In genomic region chr17:46191332-46192210, GRCh38 we compare ENCODE assay signal across 8 cellular contexts. TPM values are rescaled to one million over a fixed set of nuclear protein-coding genes. Genes with fewer than 3 reads are reported as not detected.
DNase-seq lines count a peak whose midpoint lies in the region; ATAC-seq, FAIRE-seq and TF ChIP-seq lines count a peak whose summit lies in the region.

No MANE protein-coding gene starts in this region.

- intact Hi-C loops in K562 (cut with micrococcal nuclease): loop anchor here (2.0 to 5.0 kb wide), 3 partner anchors 76 to 189 kb away; no protein-coding TSS in a partner anchor

- H3K9me3 ChIP-seq in OCI-LY1 (ENCODE audit: low read length) (no peaks in the 10 kb centered on the region), K562 (replicated peaks; ENCODE audit: control insufficient read depth, insufficient read depth, low read depth, low read length) (no peaks in the 10 kb centered on the region), keratinocyte (ENCODE audit: control insufficient read depth, low read depth, low read length) (no peaks in the 10 kb centered on the region)

- no peak; a peak in 1 of 4 replicates for TF ChIP-seq RAD21 in K562 (CRISPR knock-in tag; conservative IDR thresholded peaks at IDR 0.05 in 1 of 2, IDR thresholded peaks at IDR 0.05 in 1 of 2)

- peak; percentile 45; the same call in 1 of the 2 replicates for TF ChIP-seq POLR2A in K562 (conservative IDR thresholded peaks at IDR 0.05)

- CTCF ChIA-PET in K562 (lab: Yijun Ruan, JAX; ENCODE audit: low intra/inter-chr PET ratio): interaction anchor here (3.4 kb wide), 1 partner anchor 147 kb away, joined by 26 read pairs; no protein-coding TSS in a partner anchor

- H3F3A ChIP-seq in OCI-LY1 (ENCODE audit: insufficient read depth, low read length): peaks cover 17% of the 10 kb centered on the region

- H3K4me2 ChIP-seq in OCI-LY1 (ENCODE audit: low read length): peak overlapping the region; percentile 98
- H3K4me2 ChIP-seq in K562 (ENCODE audit: insufficient read depth, low read length): peak overlapping the region; percentile 79
- peak overlapping the region; percentile 98 for H3K4me2 ChIP-seq in keratinocyte (ENCODE audit: control insufficient read depth, extremely low read depth, insufficient read depth, low read depth, low read length)

- dilution Hi-C loops in keratinocyte (cut with MboI; ENCODE audit: extremely low pct_ligation_motif_present, low sequenced_read_pairs): no loop called here

- peaks cover 4% of the 10 kb centered on the region for H3K9me1 ChIP-seq in K562 (ENCODE audit: control insufficient read depth, insufficient read depth, low read length)
- H3K9me1 ChIP-seq in keratinocyte (ENCODE audit: control insufficient read depth, extremely low read depth, insufficient read depth, low read length): peaks cover 6% of the 10 kb centered on the region

- H3K4me1 ChIP-seq in OCI-LY1 (ENCODE audit: insufficient read depth, low read length, severe bottlenecking): peaks cover 68% of the 10 kb centered on the region
- peaks cover 23 to 51% of the 10 kb centered on the region in 2 experiments for H3K4me1 ChIP-seq in K562 (replicated peaks in 1 of 2; ENCODE audit: control insufficient read depth in 2 of 2, insufficient read depth in 2 of 2, low read length in 2 of 2)
- H3K4me1 ChIP-seq in keratinocyte (ENCODE audit: control insufficient read depth, extremely low read depth, insufficient read depth, low read length): peaks cover 34% of the 10 kb centered on the region

- H3K4me3 ChIP-seq in HFF-Myc (replicated peaks; ENCODE audit: low read depth, low read length) (peak overlapping the region; percentile 92), OCI-LY1 (ENCODE audit: low read depth, low read length, poor library complexity, severe bottlenecking) (peak overlapping the region; percentile 100), K562 (peak overlapping the region; percentile 85), keratinocyte (ENCODE audit: control insufficient read depth in 2 of 3, extremely low read depth in 1 of 3, insufficient read depth in 2 of 3, low read depth in 1 of 3, low read length in 3 of 3) (peak overlapping the region; percentile 65 to 99 (median 98))

- POLR2A ChIA-PET in K562 (lab: Yijun Ruan, JAX): interaction anchor here (0.6 to 1.4 kb wide), 5 partner anchors 9 to 242 kb away, joined by 3 to 7 read pairs (median 3); no protein-coding TSS in a partner anchor

- no peak for TF ChIP-seq EP300 in K562 (IDR thresholded peaks at IDR 0.05; ENCODE audit: low read length)

- H2AFZ ChIP-seq in OCI-LY1 (ENCODE audit: low read length) (no peak overlapping the region), K562 (ENCODE audit: low read depth, low read length) (0 out of 2 replicates have a peak overlapping the region, but pooled peaks have one; percentile 10), keratinocyte (ENCODE audit: control insufficient read depth, low read length) (no peak overlapping the region)

- WGBS in K562 (ENCODE audit: insufficient coverage, low coverage, missing lambda C conversion rate): under 1% methylated on average over 21 of the region's 21 CpGs

- ATAC-seq in K562 (peak; percentile 9; the same call in 1 of the 3 replicates), GM18861 (IDR thresholded peaks at IDR 0.05; ENCODE audit: unreplicated experiment) (no peak), HG02759 (IDR thresholded peaks at IDR 0.05; ENCODE audit: unreplicated experiment) (no peak)

- FAIRE-seq in K562 (lab: Jason Lieb, UNC): peak; percentile 57
- FAIRE-seq in keratinocyte (lab: Jason Lieb, UNC): no peak

- H3K27ac ChIP-seq in OCI-LY1 (ENCODE audit: low read depth, low read length, poor library complexity, severe bottlenecking) (peak overlapping the region; percentile 93), K562 (ENCODE audit: extremely low read depth, low read depth, low read length) (peak overlapping the region; percentile 93), keratinocyte (ENCODE audit: control insufficient read depth, insufficient read depth, low read length) (peak overlapping the region; percentile 99)

- no peak for TF ChIP-seq CTCF in HFF-Myc (IDR thresholded peaks at IDR 0.05; ENCODE audit: low read depth, low read length, missing control alignments)
- TF ChIP-seq CTCF in OCI-LY1 (IDR thresholded peaks at IDR 0.05; ENCODE audit: low read length): no peak
- TF ChIP-seq CTCF in K562 (IDR thresholded peaks at IDR 0.05 in 2 of 3, conservative IDR thresholded peaks at IDR 0.05 in 1 of 3; ENCODE audit: insufficient read depth in 2 of 3, low read depth in 1 of 3, low read length in 3 of 3): no peak
- TF ChIP-seq CTCF in keratinocyte (optimal IDR thresholded peaks at IDR 0.05 in 1 of 3, IDR thresholded peaks at IDR 0.05 in 1 of 3, conservative IDR thresholded peaks at IDR 0.05 in 1 of 3; ENCODE audit: extremely low read depth in 1 of 3, insufficient read depth in 2 of 3, low read length in 3 of 3): no peak

- H3K9ac ChIP-seq in OCI-LY1 (ENCODE audit: low read length): peak overlapping the region; percentile 100
- peak overlapping the region; percentile 85 to 90 for H3K9ac ChIP-seq in K562 (ENCODE audit: insufficient read depth in 1 of 2, low read depth in 2 of 2, low read length in 2 of 2)
- peak overlapping the region; percentile 99 for H3K9ac ChIP-seq in keratinocyte (ENCODE audit: control insufficient read depth, extremely low read depth, insufficient read depth, low read length)

- DNase-seq in COR-L47 (lab: John Stamatoyannopoulos, UW): peak; percentile 13
- no peak for DNase-seq in HFF-Myc (ENCODE audit: extremely low read depth, low read depth)
- peak; percentile 52 to 82 (median 65) for DNase-seq in K562 (ENCODE audit: extremely low read depth in 1 of 4, low spot score in 3 of 4)
- no peak for DNase-seq in keratinocyte (ENCODE audit: low read depth, low spot score)
- DNase-seq in stimulated activated CD8-positive, alpha-beta memory T cell treated with anti-CD3 and anti-CD28 coated beads, Interleukin-4, amount 100 ng/mL, for 48 hours: peak; percentile 53

- H3K9me2 ChIP-seq in OCI-LY1 (ENCODE audit: low read depth, low read length): no peaks in the 10 kb centered on the region

- no peaks in the 10 kb centered on the region for H3K27me3 ChIP-seq in OCI-LY1 (ENCODE audit: insufficient read depth, low read length)
- H3K27me3 ChIP-seq in K562 (ENCODE audit: control insufficient read depth in 2 of 2, insufficient read depth in 2 of 2, low read length in 2 of 2): no peaks in the 10 kb centered on the region
- no peaks in the 10 kb centered on the region for H3K27me3 ChIP-seq in keratinocyte (ENCODE audit: control insufficient read depth, extremely low read depth, insufficient read depth, low read length)

- H3K36me3 ChIP-seq in OCI-LY1 (ENCODE audit: insufficient read depth, low read length) (no peaks in the 10 kb centered on the region), K562 (ENCODE audit: control insufficient read depth, insufficient read depth, low read length) (peaks cover 2% of the 10 kb centered on the region; the same call in 1 of the 3 replicates), keratinocyte (ENCODE audit: control insufficient read depth in 2 of 2, extremely low read depth in 1 of 2, insufficient read depth in 2 of 2, low read length in 2 of 2) (peaks cover 1 to 6% of the 10 kb centered on the region in 2 experiments)

- in situ Hi-C loops in K562 (cut with MboI): no loop called here

- BruUV-seq in K562 (replicated peaks; lab: Mats Ljungman, UMichigan): TSS peak; percentile 64

- H4K20me1 ChIP-seq in OCI-LY1 (ENCODE audit: insufficient read depth, low read length): peaks cover 4% of the 10 kb centered on the region; the same call in 1 of the 2 replicates
- H4K20me1 ChIP-seq in K562 (replicated peaks; ENCODE audit: control insufficient read depth, insufficient read depth, low read length): peaks cover 26% of the 10 kb centered on the region
- peaks cover 28% of the 10 kb centered on the region for H4K20me1 ChIP-seq in keratinocyte (ENCODE audit: control insufficient read depth, extremely low read depth, insufficient read depth, low read length)

- H3K79me2 ChIP-seq in OCI-LY1 (ENCODE audit: insufficient read depth, low read length): peaks cover 60% of the 10 kb centered on the region
- peaks cover 91% of the 10 kb centered on the region for H3K79me2 ChIP-seq in K562 (ENCODE audit: control insufficient read depth, insufficient read depth, low read length)
- peaks cover 83% of the 10 kb centered on the region for H3K79me2 ChIP-seq in keratinocyte (ENCODE audit: control insufficient read depth, insufficient read depth, low read length)

TF ChIP-seq in K562, 482 proteins besides CTCF, POLR2A, EP300 and RAD21 (continues in another document):
- no peak for TF ChIP-seq ZNF212 (CRISPR knock-in tag; IDR thresholded peaks at IDR 0.05)

RNA-seq across cellular contexts. Expression of gene KANSL1, which starts 1.7 kb away (rescaled TPM):
- 361 and 617 TPM in 2 replicates for total RNA-seq in K562 (2011; cell fraction: chromatin; rRNA removed; ENCODE audit: low replicate concordance)
- 177 and 226 TPM in 2 replicates for total RNA-seq in K562 (2011; cell fraction: nucleolus; rRNA removed)
- total RNA-seq in K562 (2011; cell fraction: nucleoplasm; rRNA removed): 302 and 371 TPM in 2 replicates
- 30.5 and 34.6 TPM in 2 replicates for total RNA-seq in K562 (2014; rRNA removed)
- 44.4 and 53.2 TPM in 2 replicates for total RNA-seq in K562 (2014; rRNA removed; fragmentation: Illumina TruSeq; extraction: Trizol)
- 43.8 and 44.0 TPM in 2 replicates for total RNA-seq in K562 (2015; rRNA removed; fragmentation: Illumina TruSeq; extraction: Trizol)
- total RNA-seq in K562 (2021): 49.3 and 55.4 TPM in 2 replicates
- 22.4 and 25.8 TPM in 2 replicates for polyA plus RNA-seq in K562 (2011; rRNA removed)
- 10.5 and 22.5 TPM in 2 replicates for polyA plus RNA-seq in K562 (2011; cell fraction: cytosol; rRNA removed)
- 79.8 and 89.1 TPM in 2 replicates for polyA plus RNA-seq in K562 (2011; cell fraction: nucleus; rRNA removed)
- 17.0 and 24.8 TPM in 2 replicates for polyA plus RNA-seq in K562 (2012)
- 22.9 and 25.5 TPM in 2 replicates for polyA plus RNA-seq in K562 (2014; fragmentation: Illumina TruSeq; extraction: Trizol)
- polyA plus RNA-seq in K562 (2014; fragmentation: Nextera tagmentation; extraction: Ambion mirVana): 1 to 10 TPM; 3.6 to 6.9 TPM
- 22.0 and 31.8 TPM in 2 replicates for polyA plus RNA-seq in K562 (2014; rRNA removed)
- 144 and 185 TPM in 2 replicates for polyA minus RNA-seq in K562 (2011; rRNA and poly(A)+ RNA removed)
- 47.2 and 57.3 TPM in 2 replicates for polyA minus RNA-seq in K562 (2011; cell fraction: cytosol; rRNA and poly(A)+ RNA removed)
- 115 and 196 TPM in 2 replicates for polyA minus RNA-seq in K562 (2011; cell fraction: nucleus; rRNA and poly(A)+ RNA removed)
- 10.2 to 17.6 TPM (median 13.7 TPM) in 3 replicates for polyA plus RNA-seq in keratinocyte
- polyA plus RNA-seq in keratinocyte (2011; ENCODE audit: low read depth): 28.4 TPM
- polyA plus RNA-seq in keratinocyte (2011; cell fraction: cytosol; rRNA removed): 10.7 and 18.2 TPM in 2 replicates
- polyA plus RNA-seq in keratinocyte (2011; cell fraction: nucleus; rRNA removed): 63.4 and 68.9 TPM in 2 replicates
- polyA plus RNA-seq in keratinocyte (2012; ENCODE audit: low replicate concordance): 12.8 and 26.5 TPM in 2 replicates
- polyA minus RNA-seq in keratinocyte: 34.9 to 104 TPM (median 73.7 TPM) in 3 replicates
- 44.5 TPM for polyA minus RNA-seq in keratinocyte (2011; cell fraction: cytosol; rRNA and poly(A)+ RNA removed)
- polyA minus RNA-seq in keratinocyte (2011; cell fraction: nucleus; rRNA and poly(A)+ RNA removed): 91.0 and 157 TPM in 2 replicates

Comparison
In these comparisons a context has a peak if more than half of its experiments do, and no peak if none do; other contexts are left out.
1. DNase-seq: peak in COR-L47 (single experiment), K562 (4 of 4) and stimulated activated CD8-positive, alpha-beta memory T cell treated with anti-CD3 and anti-CD28 coated beads, Interleukin-4, amount 100 ng/mL, for 48 hours (single experiment); none in HFF-Myc (single experiment) and keratinocyte (single experiment).
2. Peak in every context shown above with its lines, with median percentiles within 50 percentile points of each other: H3K4me3 ChIP-seq, H3K27ac ChIP-seq, H3K4me2 ChIP-seq and H3K9ac ChIP-seq.